Comparison of ENCODE assay signal across 1 cellular context in the genomic region with DNA sequence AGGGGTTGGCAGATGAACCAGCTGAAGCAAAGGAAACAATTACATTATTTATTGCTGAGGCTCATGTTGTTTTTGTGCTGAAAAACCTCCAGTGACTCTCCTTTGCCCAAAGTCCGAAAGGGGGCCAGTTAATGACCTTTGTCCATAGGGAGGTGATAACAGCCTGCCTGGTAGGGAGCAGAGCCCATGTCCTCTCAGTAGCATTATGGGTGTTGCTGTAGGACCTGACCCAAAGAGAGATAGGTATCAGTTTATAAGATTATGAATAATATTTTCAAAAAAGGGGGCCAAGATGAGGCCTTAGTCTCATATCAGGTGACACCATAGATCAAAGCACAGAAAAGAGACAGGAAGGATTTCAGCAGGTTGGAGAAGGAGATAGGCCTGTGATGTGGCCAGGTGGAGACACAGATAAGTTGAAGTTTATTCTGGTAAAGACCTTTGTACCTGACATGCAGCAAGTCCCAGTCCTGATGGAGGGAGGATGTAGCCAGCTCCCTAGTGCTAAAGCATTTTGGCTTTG.
TF ChIP-seq lines count a peak whose summit lies in the region.

No MANE protein-coding gene starts in this region.

TF ChIP-seq in liver, 16 proteins besides CTCF, POLR2A, EP300 and RAD21 (continued from another document):
- no peak for TF ChIP-seq GABPA (IDR thresholded peaks at IDR 0.05 in 1 of 2, conservative IDR thresholded peaks at IDR 0.05 in 1 of 2)
- TF ChIP-seq EGR1 (IDR thresholded peaks at IDR 0.05; ENCODE audit: low read depth in 2 of 2): peak in 1 of 2 donors; percentile 63
- peak; percentile 99 for TF ChIP-seq HNF4G (IDR thresholded peaks at IDR 0.05)
- TF ChIP-seq, protein P1, sequence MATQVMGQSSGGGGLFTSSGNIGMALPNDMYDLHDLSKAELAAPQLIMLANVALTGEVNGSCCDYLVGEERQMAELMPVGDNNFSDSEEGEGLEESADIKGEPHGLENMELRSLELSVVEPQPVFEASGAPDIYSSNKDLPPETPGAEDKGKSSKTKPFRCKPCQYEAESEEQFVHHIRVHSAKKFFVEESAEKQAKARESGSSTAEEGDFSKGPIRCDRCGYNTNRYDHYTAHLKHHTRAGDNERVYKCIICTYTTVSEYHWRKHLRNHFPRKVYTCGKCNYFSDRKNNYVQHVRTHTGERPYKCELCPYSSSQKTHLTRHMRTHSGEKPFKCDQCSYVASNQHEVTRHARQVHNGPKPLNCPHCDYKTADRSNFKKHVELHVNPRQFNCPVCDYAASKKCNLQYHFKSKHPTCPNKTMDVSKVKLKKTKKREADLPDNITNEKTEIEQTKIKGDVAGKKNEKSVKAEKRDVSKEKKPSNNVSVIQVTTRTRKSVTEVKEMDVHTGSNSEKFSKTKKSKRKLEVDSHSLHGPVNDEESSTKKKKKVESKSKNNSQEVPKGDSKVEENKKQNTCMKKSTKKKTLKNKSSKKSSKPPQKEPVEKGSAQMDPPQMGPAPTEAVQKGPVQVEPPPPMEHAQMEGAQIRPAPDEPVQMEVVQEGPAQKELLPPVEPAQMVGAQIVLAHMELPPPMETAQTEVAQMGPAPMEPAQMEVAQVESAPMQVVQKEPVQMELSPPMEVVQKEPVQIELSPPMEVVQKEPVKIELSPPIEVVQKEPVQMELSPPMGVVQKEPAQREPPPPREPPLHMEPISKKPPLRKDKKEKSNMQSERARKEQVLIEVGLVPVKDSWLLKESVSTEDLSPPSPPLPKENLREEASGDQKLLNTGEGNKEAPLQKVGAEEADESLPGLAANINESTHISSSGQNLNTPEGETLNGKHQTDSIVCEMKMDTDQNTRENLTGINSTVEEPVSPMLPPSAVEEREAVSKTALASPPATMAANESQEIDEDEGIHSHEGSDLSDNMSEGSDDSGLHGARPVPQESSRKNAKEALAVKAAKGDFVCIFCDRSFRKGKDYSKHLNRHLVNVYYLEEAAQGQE (IDR thresholded peaks at IDR 0.05): peak; percentile 81
- TF ChIP-seq RXRA (IDR thresholded peaks at IDR 0.05): peak; percentile 87 to 90
- TF ChIP-seq YY1 (IDR thresholded peaks at IDR 0.05): peak; percentile 87
